Comparison of ENCODE assay signal across 8 cellular contexts in genomic region chr15:50355612-50355905, GRCh38. TPM values are rescaled to one million over a fixed set of nuclear protein-coding genes. Genes with fewer than 3 reads are reported as not detected.
DNase-seq lines count a peak whose midpoint lies in the region; ATAC-seq and TF ChIP-seq lines count a peak whose summit lies in the region.

No MANE protein-coding gene starts in this region.

- peaks cover 27 to 57% (median 48%) of the 10 kb centered on the region in 4 donors for H3K4me1 Mint-ChIP-seq in CD4-positive, CD25-positive, alpha-beta regulatory T cell
- H3K4me1 Mint-ChIP-seq in naive thymus-derived CD4-positive, alpha-beta T cell = peaks cover 33 to 71% (median 55%) of the 10 kb centered on the region in 7 donors

- H3K4me3 ChIP-seq in CD4-positive, CD25-positive, alpha-beta regulatory T cell (ENCODE audit: low read depth, low read length) = peak overlapping the region; percentile 98
- H3K4me3 ChIP-seq in Karpas-422 (ENCODE audit: low read length) (peak overlapping the region; percentile 90), dorsolateral prefrontal cortex (peak overlapping the region; percentile 70 to 100 (median 93))
- peak overlapping the region; percentile 83 for H3K4me3 ChIP-seq in naive thymus-derived CD4-positive, alpha-beta T cell (ENCODE audit: low read length)

- peak overlapping the region; percentile 99 for H3K27ac Mint-ChIP-seq in CD4-positive, CD25-positive, alpha-beta regulatory T cell
- H3K27ac Mint-ChIP-seq in naive thymus-derived CD4-positive, alpha-beta T cell = peak overlapping the region; percentile 98 to 100 (median 99)

- no peak overlapping the region for H2AFZ ChIP-seq in Karpas-422 (ENCODE audit: low read length)

- POLR2A ChIA-PET in naive thymus-derived CD4-positive, alpha-beta T cell (lab: Charles Lee) = interaction anchor here (0.5 to 9.1 kb wide), 24 partner anchors 8 to 1549 kb away, joined by 3 to 115 read pairs (median 4); partner anchors contain the start of genes CEP152, COPS2, DTWD1 and EID1

- TF ChIP-seq CTCF in dorsolateral prefrontal cortex (IDR thresholded peaks at IDR 0.05 in 54 of 56, conservative IDR thresholded peaks at IDR 0.05 in 2 of 56; ENCODE audit: low read depth in 1 of 56, partially characterized antibody in 56 of 56) (peak in 2 of 56 donors; percentile 1 to 3), GM10266 (IDR thresholded peaks at IDR 0.05; ENCODE audit: control insufficient read depth, insufficient read depth, low read depth, missing control alignments) (no peak)

- H3K4me3 Mint-ChIP-seq in CD4-positive, CD25-positive, alpha-beta regulatory T cell = peak overlapping the region; percentile 95 to 99 (median 98)
- peak overlapping the region; percentile 83 to 99 (median 98) for H3K4me3 Mint-ChIP-seq in naive thymus-derived CD4-positive, alpha-beta T cell

- no peaks in the 10 kb centered on the region for H3K9me2 ChIP-seq in Karpas-422 (replicated peaks; ENCODE audit: insufficient read depth, low read length)

- peaks cover 48% of the 10 kb centered on the region for H3K4me1 ChIP-seq in CD4-positive, CD25-positive, alpha-beta regulatory T cell (ENCODE audit: control insufficient read depth, insufficient read depth, low read length, poor library complexity, severe bottlenecking)
- H3K4me1 ChIP-seq in Karpas-422 (ENCODE audit: low read length) = peaks cover 43% of the 10 kb centered on the region
- peaks cover 40 to 42% of the 10 kb centered on the region in 2 donors for H3K4me1 ChIP-seq in naive thymus-derived CD4-positive, alpha-beta T cell (ENCODE audit: control insufficient read depth in 2 of 2, insufficient read depth in 2 of 2, low read length in 2 of 2)

- H3K9me3 Mint-ChIP-seq in CD4-positive, CD25-positive, alpha-beta regulatory T cell = peaks cover 0 to 3% (median 0%) of the 10 kb centered on the region in 7 donors
- peaks cover 0 to 22% (median 0%) of the 10 kb centered on the region in 11 donors for H3K9me3 Mint-ChIP-seq in naive thymus-derived CD4-positive, alpha-beta T cell

- CTCF ChIA-PET in naive thymus-derived CD4-positive, alpha-beta T cell (lab: Charles Lee) = interaction anchor here (1.0 kb wide), 1 partner anchor 69 kb away, joined by 4 read pairs; the partner anchor contains the start of gene USP8

- H3K36me3 Mint-ChIP-seq in CD4-positive, CD25-positive, alpha-beta regulatory T cell = peaks cover 31% of the 10 kb centered on the region
- peaks cover 3 to 41% (median 24%) of the 10 kb centered on the region in 5 donors for H3K36me3 Mint-ChIP-seq in naive thymus-derived CD4-positive, alpha-beta T cell

- peaks cover 5% of the 10 kb centered on the region for H3K36me3 ChIP-seq in CD4-positive, CD25-positive, alpha-beta regulatory T cell (ENCODE audit: control insufficient read depth, insufficient read depth, low read length)
- H3K36me3 ChIP-seq in Karpas-422 (ENCODE audit: insufficient read depth, low read length) = peaks cover 32% of the 10 kb centered on the region
- peaks cover 0 to 21% (median 0%) of the 10 kb centered on the region in 3 experiments for H3K36me3 ChIP-seq in naive thymus-derived CD4-positive, alpha-beta T cell (ENCODE audit: control insufficient read depth in 2 of 3, insufficient read depth in 3 of 3, low read length in 3 of 3)

- ATAC-seq in CD4-positive, CD25-positive, alpha-beta regulatory T cell (ENCODE audit: low read depth in 2 of 2) = no peak
- ATAC-seq in naive thymus-derived CD4-positive, alpha-beta T cell = no peak

- no peaks in the 10 kb centered on the region for H3K27me3 ChIP-seq in CD4-positive, CD25-positive, alpha-beta regulatory T cell (ENCODE audit: control insufficient read depth, insufficient read depth, low read length)
- H3K27me3 ChIP-seq in Karpas-422 (ENCODE audit: low read length) (no peaks in the 10 kb centered on the region), dorsolateral prefrontal cortex (no peaks in the 10 kb centered on the region)
- H3K27me3 ChIP-seq in naive thymus-derived CD4-positive, alpha-beta T cell (ENCODE audit: control insufficient read depth in 2 of 2, insufficient read depth in 2 of 2, low read length in 2 of 2) = no peaks in the 10 kb centered on the region

- H3K27me3 Mint-ChIP-seq in CD4-positive, CD25-positive, alpha-beta regulatory T cell = peaks cover 10% of the 10 kb centered on the region
- H3K27me3 Mint-ChIP-seq in naive thymus-derived CD4-positive, alpha-beta T cell = peaks cover 0 to 12% (median 0%) of the 10 kb centered on the region in 5 donors

- peak overlapping the region; percentile 97 for H3K9ac ChIP-seq in Karpas-422 (ENCODE audit: low read length)

- intact Hi-C loops in dorsolateral prefrontal cortex (cut with DNase I) (loop anchor here (1.0 to 10.0 kb wide), 5 partner anchors 69 to 731 kb away; partner anchors contain the start of genes AP4E1 (in 2 of the 2), TRPM7 (in 2 of the 2), USP8 (in 2 of the 2) and DTWD1 (in 1 of the 2)), head of caudate nucleus (cut with DNase I) (loop anchor here (2.0 kb wide), 1 partner anchor 69 kb away; the partner anchor contains the start of gene USP8)
- intact Hi-C loops in naive thymus-derived CD4-positive, alpha-beta T cell (cut with micrococcal nuclease) = loop anchor here (1.0 to 10.0 kb wide), 10 partner anchors 37 to 1391 kb away; partner anchors contain the start of genes FAM227B (in 2 of the 2), AP4E1 (in 1 of the 2), DTWD1 (in 1 of the 2) and SHC4 (in 1 of the 2)

- no peaks in the 10 kb centered on the region; the same call in 1 of the 2 replicates for H4K20me1 ChIP-seq in Karpas-422 (ENCODE audit: insufficient read depth, low read depth, low read length)

- peak overlapping the region; percentile 91 for H3K4me2 ChIP-seq in Karpas-422 (ENCODE audit: low read depth, low read length, poor library complexity, severe bottlenecking)

- DNase-seq in CD4-positive, CD25-positive, alpha-beta regulatory T cell = no peak
- DNase-seq in Karpas-422 = no peak
- no peak for DNase-seq in dorsolateral prefrontal cortex
- no peak for DNase-seq in naive thymus-derived CD4-positive, alpha-beta T cell
- no peak for DNase-seq in superior temporal gyrus (ENCODE audit: extremely low spot score)
- no peak for DNase-seq in NCI-H1048 (lab: John Stamatoyannopoulos, UW)
- no peak for DNase-seq in head of caudate nucleus
- no peak for DNase-seq in GM10266 (ENCODE audit: extremely low spot score)

- H3K79me2 ChIP-seq in Karpas-422 (ENCODE audit: low read length) = peaks cover 73% of the 10 kb centered on the region

- H3K27ac ChIP-seq in CD4-positive, CD25-positive, alpha-beta regulatory T cell (ENCODE audit: insufficient read depth, low read length, poor library complexity, severe bottlenecking) = peak overlapping the region; percentile 99
- H3K27ac ChIP-seq in Karpas-422 (ENCODE audit: low read length) (peak overlapping the region; percentile 84), dorsolateral prefrontal cortex (peak overlapping the region in 57 of 59 donors; percentile 87 to 100 (median 98))
- H3K27ac ChIP-seq in naive thymus-derived CD4-positive, alpha-beta T cell (ENCODE audit: low read depth, low read length) = peak overlapping the region; percentile 97

- H3K9me3 ChIP-seq in CD4-positive, CD25-positive, alpha-beta regulatory T cell (ENCODE audit: control insufficient read depth in 2 of 2, low read length in 2 of 2) = no peaks in the 10 kb centered on the region
- H3K9me3 ChIP-seq in Karpas-422 (ENCODE audit: low read length) = no peaks in the 10 kb centered on the region
- H3K9me3 ChIP-seq in naive thymus-derived CD4-positive, alpha-beta T cell (ENCODE audit: control insufficient read depth in 2 of 3, low read length in 3 of 3) = no peaks in the 10 kb centered on the region

RNA-seq across cellular contexts. Expression of gene GABPB1, which starts 0.6 kb away (rescaled TPM):
- 31.0 TPM for total RNA-seq in CD4-positive, CD25-positive, alpha-beta regulatory T cell
- polyA plus RNA-seq in CD4-positive, CD25-positive, alpha-beta regulatory T cell = 10 to 100 TPM; 29.9 to 38.3 (median 34.2) TPM
- 30.4 and 38.2 TPM in 2 replicates for total RNA-seq in Karpas-422 (2014; rRNA removed; shearing (Covaris generic); ENCODE audit: low replicate concordance)
- total RNA-seq in dorsolateral prefrontal cortex = 10 to 100 TPM in 89 of 120 experiments, 1 to 10 TPM in 31; 7.9 to 16.9 (median 11.0) TPM
- total RNA-seq in naive thymus-derived CD4-positive, alpha-beta T cell = 10 to 100 TPM; 14.7 to 42.7 (median 16.8) TPM
- 10 to 100 TPM; 21.6 to 29.6 TPM for polyA plus RNA-seq in naive thymus-derived CD4-positive, alpha-beta T cell
